Comparison of ENCODE assay signal across 36 cellular contexts in genomic region chr1:95956215-95956614, GRCh38.
DNase-seq lines count a peak whose midpoint lies in the region; ATAC-seq, FAIRE-seq and TF ChIP-seq lines count a peak whose summit lies in the region.
"Had no signal": no experiment of that assay in that cellular context is flagged by ENCODE, and none has a peak within 500 bp of the region (broad histone marks: within the 10 kb centered on the region; RNA-seq: fewer than 3 reads in every experiment).

No MANE protein-coding gene starts in this region.

- TF ChIP-seq POLR2A in GM12878 (IDR thresholded peaks at IDR 0.05; ENCODE audit: low read depth, low read length) = no peak

- H3K9ac ChIP-seq in Loucy (ENCODE audit: low read depth, low read length, poor library complexity, severe bottlenecking) (no peak overlapping the region), GM12878 (ENCODE audit: control insufficient read depth, insufficient read depth, low read length) (no peak overlapping the region)
- H3K9ac ChIP-seq: BLaER1; BLaER1 treated with 17β-estradiol and CSF1 and Interleukin-3, amounts not matched to agents 10 nM and 100 nM had no signal

- H3K27ac Mint-ChIP-seq in nephron progenitor cell = peak overlapping the region; percentile 10
- H3K27ac Mint-ChIP-seq: B cell; CD14-positive monocyte; CD4-positive, alpha-beta memory T cell; CD4-positive, alpha-beta T cell; CD4-positive, CD25-positive, alpha-beta regulatory T cell; CD8-positive, alpha-beta T cell had no signal

- H4K20me1 ChIP-seq in Loucy (ENCODE audit: insufficient read depth, low read length, poor library complexity, severe bottlenecking) = no peaks in the 10 kb centered on the region
- no peaks in the 10 kb centered on the region for H4K20me1 ChIP-seq in GM12878 (ENCODE audit: control insufficient read depth, insufficient read depth)
- H4K20me1 ChIP-seq: BLaER1; BLaER1 treated with 17β-estradiol and CSF1 and Interleukin-3, amounts not matched to agents 10 nM and 100 nM had no signal

- H3K4me3 ChIP-seq in Loucy (ENCODE audit: low read length, poor library complexity, severe bottlenecking) = no peak overlapping the region
- no peak overlapping the region for H3K4me3 ChIP-seq in GM12878
- H3K4me3 ChIP-seq: A549; BLaER1; BLaER1 treated with 17β-estradiol and CSF1 and Interleukin-3, amounts not matched to agents 10 nM and 100 nM had no signal

- ATAC-seq in GM12878 = no peak
- ATAC-seq: A549; CD8-positive, alpha-beta T cell had no signal

- H3K79me2 ChIP-seq in Loucy (ENCODE audit: insufficient read depth, low read length) = no peaks in the 10 kb centered on the region
- no peaks in the 10 kb centered on the region for H3K79me2 ChIP-seq in GM12878 (ENCODE audit: control insufficient read depth, insufficient read depth, low read length)

- H2AFZ ChIP-seq in Loucy (ENCODE audit: low read length) = 0 out of 2 replicates have a peak overlapping the region, but pooled peaks have one; percentile 44
- H2AFZ ChIP-seq in GM12878 (ENCODE audit: control insufficient read depth, low read depth, low read length) = no peak overlapping the region

- intact Hi-C loops in GM12878 (cut with micrococcal nuclease; ENCODE audit: unreplicated experiment) = no loop called here

- H3F3A ChIP-seq in Loucy (ENCODE audit: low read depth) = no peaks in the 10 kb centered on the region

- DNase-seq in DMS53 (lab: John Stamatoyannopoulos, UW) (peak; percentile 28), DMS53 treated with DMSO at 0.1 percent for 48 hours (lab: John Stamatoyannopoulos, UW; ENCODE audit: unreplicated experiment) (no peak), GM12878 (ENCODE audit: low read depth, low spot score) (no peak), nephron progenitor cell (no peak), UCSD-AML1 (lab: John Stamatoyannopoulos, UW; ENCODE audit: unreplicated experiment) (no peak), DMS 273 treated with DMSO at 0.1 percent for 48 hours (lab: John Stamatoyannopoulos, UW) (no peak), GM19238 (ENCODE audit: insufficient read length, low spot score) (no peak)
- DNase-seq: 8988T; ACHN; AML-193; BE2C; C1 segment of cervical spinal cord; Caco-2; Calu3; CD4-positive, alpha-beta memory T cell; CD4-positive, alpha-beta T cell; CD4-positive, CD25-positive, alpha-beta regulatory T cell; CD8-positive, alpha-beta memory T cell; CD8-positive, alpha-beta T cell; COR-L47; DMS153; DMS79; DMS79 treated with DMSO at 0.1 percent for 48 hours; DND-41; EL had no signal

- H3K4me2 ChIP-seq in Loucy (ENCODE audit: low read depth, low read length, poor library complexity, severe bottlenecking) (peak overlapping the region; percentile 23), GM12878 (ENCODE audit: control insufficient read depth, insufficient read depth) (no peak overlapping the region)
- H3K4me2 ChIP-seq: A549; BLaER1; BLaER1 treated with 17β-estradiol and CSF1 and Interleukin-3, amounts not matched to agents 10 nM and 100 nM had no signal

- H3K27me3 ChIP-seq in Loucy (ENCODE audit: insufficient read depth, low read length, poor library complexity, severe bottlenecking) (no peaks in the 10 kb centered on the region), GM12878 (replicated peaks in 1 of 2; ENCODE audit: control insufficient read depth in 2 of 2, insufficient read depth in 2 of 2, low read length in 1 of 2) (no peaks in the 10 kb centered on the region)
- H3K27me3 ChIP-seq: BE2C; BLaER1; BLaER1 treated with 17β-estradiol and CSF1 and Interleukin-3, amounts not matched to agents 10 nM and 100 nM had no signal

- no peaks in the 10 kb centered on the region for H3K36me3 Mint-ChIP-seq in nephron progenitor cell (ENCODE audit: low read depth)
- H3K36me3 Mint-ChIP-seq: CD14-positive monocyte; CD4-positive, alpha-beta memory T cell; CD4-positive, CD25-positive, alpha-beta regulatory T cell; CD8-positive, alpha-beta memory T cell; CD8-positive, alpha-beta T cell had no signal

- H3K4me1 Mint-ChIP-seq in nephron progenitor cell = peaks cover 27% of the 10 kb centered on the region
- H3K4me1 Mint-ChIP-seq: B cell; CD4-positive, alpha-beta memory T cell; CD8-positive, alpha-beta memory T cell had no signal

- H3K4me3 Mint-ChIP-seq in nephron progenitor cell = no peak overlapping the region
- H3K4me3 Mint-ChIP-seq: B cell; CD14-positive monocyte; CD4-positive, alpha-beta T cell; CD4-positive, CD25-positive, alpha-beta regulatory T cell; CD8-positive, alpha-beta memory T cell; CD8-positive, alpha-beta T cell had no signal

- no TSS peak for BruUV-seq in GM12878 (replicated peaks; lab: Mats Ljungman, UMichigan)

- H3K9me2 ChIP-seq in Loucy (replicated peaks; ENCODE audit: low read depth, low read length) = no peaks in the 10 kb centered on the region

- no peak for TF ChIP-seq RAD21 in GM12878 (IDR thresholded peaks at IDR 0.05; ENCODE audit: insufficient read depth, low read depth, low read length)

- CTCF ChIA-PET in GM12878 (lab: Yijun Ruan, JAX) = no interaction called here

- no peak for TF ChIP-seq EP300 in GM12878 (IDR thresholded peaks at IDR 0.05; ENCODE audit: borderline replicate concordance in 1 of 2, control insufficient read depth in 1 of 2, low read depth in 2 of 2, low read length in 2 of 2)

- SMC1A ChIA-PET in GM12878 (lab: Charles Lee; ENCODE audit: uncharacterized antibody, unreplicated experiment) = no interaction called here

- no peak for FAIRE-seq in GM12878 (lab: Jason Lieb, UNC)
- FAIRE-seq: A204.1, A549, D721Med, G401.6 had no signal

- H3K4me1 ChIP-seq in Loucy (ENCODE audit: insufficient read depth, low read length, poor library complexity, severe bottlenecking) = peaks cover 28% of the 10 kb centered on the region
- no peaks in the 10 kb centered on the region for H3K4me1 ChIP-seq in GM12878 (ENCODE audit: control insufficient read depth, insufficient read depth, low read length)
- H3K4me1 ChIP-seq: A549, Caco-2 had no signal

- TF ChIP-seq CTCF in Loucy (conservative IDR thresholded peaks at IDR 0.05; ENCODE audit: low read length) = no peak
- TF ChIP-seq CTCF in GM12878 (IDR thresholded peaks at IDR 0.05 in 2 of 3, conservative IDR thresholded peaks at IDR 0.05 in 1 of 3; ENCODE audit: control insufficient read depth in 2 of 3, extremely low read depth in 1 of 3, insufficient read depth in 1 of 3, low read depth in 3 of 3, low read length in 3 of 3) = no peak
- no peak for TF ChIP-seq CTCF in nephron progenitor cell (IDR thresholded peaks at IDR 0.05)

- H3K9me3 ChIP-seq in Loucy (ENCODE audit: insufficient read depth, low read depth, low read length) (no peaks in the 10 kb centered on the region), GM12878 (replicated peaks; ENCODE audit: control insufficient read depth, insufficient read depth, low read length) (no peaks in the 10 kb centered on the region)
- H3K9me3 ChIP-seq: A549, BE2C, Caco-2 had no signal

- peaks cover 14% of the 10 kb centered on the region for H3K9me3 Mint-ChIP-seq in nephron progenitor cell

- peaks cover 3% of the 10 kb centered on the region for H3K27me3 Mint-ChIP-seq in nephron progenitor cell (ENCODE audit: low read depth, poor library complexity)
- H3K27me3 Mint-ChIP-seq: B cell; CD4-positive, alpha-beta memory T cell; CD4-positive, alpha-beta T cell; CD4-positive, CD25-positive, alpha-beta regulatory T cell; CD8-positive, alpha-beta memory T cell had no signal

- H3K36me3 ChIP-seq in Loucy (ENCODE audit: insufficient read depth, low read length) = no peaks in the 10 kb centered on the region
- H3K36me3 ChIP-seq in GM12878 (ENCODE audit: control insufficient read depth in 2 of 2, insufficient read depth in 2 of 2, low read length in 1 of 2) = no peaks in the 10 kb centered on the region
- H3K36me3 ChIP-seq: BE2C; BLaER1; BLaER1 treated with 17β-estradiol and CSF1 and Interleukin-3, amounts not matched to agents 10 nM and 100 nM had no signal

- RAD21 ChIA-PET in GM12878 (lab: Charles Lee; ENCODE audit: unreplicated experiment) = no interaction called here

- in situ Hi-C loops in GM12878 (cut with MboI) = no loop called here

- no peak overlapping the region for H3K27ac ChIP-seq in GM12878 (ENCODE audit: control insufficient read depth, insufficient read depth)
- H3K27ac ChIP-seq: 22Rv1; A549; BLaER1; BLaER1 treated with 17β-estradiol and CSF1 and Interleukin-3, amounts not matched to agents 10 nM and 100 nM; C4-2B had no signal

- POLR2A ChIA-PET in GM12878 (lab: Charles Lee) = no interaction called here

TF ChIP-seq in GM12878, 131 proteins besides CTCF, POLR2A, EP300 and RAD21 (continues in another document):
- TF ChIP-seq NFIC (IDR thresholded peaks at IDR 0.05; ENCODE audit: low read depth, low read length) = peak; percentile 58; the same call in 1 of the 2 replicates
- TF ChIP-seq PAX8 (IDR thresholded peaks at IDR 0.05) = no peak
- TF ChIP-seq MTA2 (IDR thresholded peaks at IDR 0.05; ENCODE audit: low read depth) = no peak
- peak; percentile 26; the same call in 1 of the 2 replicates for TF ChIP-seq FOXM1 (IDR thresholded peaks at IDR 0.05; ENCODE audit: low read depth, low read length)
- TF ChIP-seq ZNF24 (IDR thresholded peaks at IDR 0.05) = no peak
- TF ChIP-seq PRDM15 (CRISPR knock-in tag; IDR thresholded peaks at IDR 0.05) = no peak
